ENCODE assay signal across 9 cellular contexts in the genomic region with DNA sequence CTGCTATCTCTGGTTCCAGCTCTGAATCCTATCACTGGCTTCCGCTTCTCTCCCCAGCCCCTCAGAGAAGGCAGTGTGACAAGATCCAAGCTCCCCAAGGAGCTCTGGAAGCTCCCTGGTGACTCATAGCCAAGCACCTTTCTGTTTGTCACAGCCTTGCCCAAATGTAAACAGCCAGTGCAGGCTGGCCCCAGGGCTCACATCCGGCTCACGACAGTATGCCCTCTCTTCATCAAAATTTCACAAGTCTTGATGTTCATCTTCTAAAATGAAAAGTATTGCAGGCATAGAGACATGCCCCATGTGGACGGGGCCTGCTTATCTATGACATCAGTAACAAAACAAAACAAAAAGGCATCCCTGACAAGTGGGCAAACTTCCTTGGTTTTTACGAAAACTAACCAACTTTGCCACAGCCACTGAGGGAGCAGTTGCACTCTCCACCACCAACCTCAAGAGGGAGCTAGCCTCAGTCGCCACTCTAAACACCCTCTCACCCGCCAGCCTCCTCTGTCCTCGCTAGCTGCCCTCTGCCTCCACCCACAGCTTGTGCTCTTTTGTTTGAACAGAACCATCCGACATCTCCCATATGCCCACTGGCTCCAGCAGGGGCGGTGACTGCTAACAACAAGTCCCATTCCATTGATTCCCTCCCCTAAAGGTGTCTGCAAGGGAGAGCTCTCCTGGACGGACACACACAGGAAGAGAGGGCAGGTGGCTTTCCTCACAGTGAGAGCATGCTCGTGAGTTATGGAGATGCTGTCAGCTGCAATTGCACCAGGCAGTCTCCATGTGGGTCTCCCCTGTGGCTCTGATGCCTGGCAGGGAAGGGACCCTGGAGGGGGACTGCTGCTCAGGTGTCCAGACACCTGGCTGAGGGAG.
DNase-seq lines count a peak whose midpoint lies in the region; ATAC-seq and TF ChIP-seq lines count a peak whose summit lies in the region.
"Had no signal": no experiment of that assay in that cellular context is flagged by ENCODE, and none has a peak within 500 bp of the region (broad histone marks: within the 10 kb centered on the region; RNA-seq: fewer than 3 reads in every experiment).

No MANE protein-coding gene starts in this region.

- H3K27me3 ChIP-seq in PC-3 (ENCODE audit: low read length), result no peaks in the 10 kb centered on the region
- no peaks in the 10 kb centered on the region for H3K27me3 ChIP-seq in thyroid gland

- H3K36me3 ChIP-seq in PC-3 (ENCODE audit: low read depth, low read length) (no peaks in the 10 kb centered on the region), thyroid gland (no peaks in the 10 kb centered on the region)

- TF ChIP-seq POLR2A in thyroid gland (IDR thresholded peaks at IDR 0.05), result no peak

- H3K4me3 ChIP-seq in PC-3 (ENCODE audit: low read length) (peak overlapping the region; percentile 61), fibroblast of villous mesenchyme (ENCODE audit: low read depth, low read length) (no peak overlapping the region), thyroid gland (replicated peaks in 1 of 3) (no peak overlapping the region)

- H3K79me2 ChIP-seq in PC-3 (ENCODE audit: low read length), result no peaks in the 10 kb centered on the region

- 88 to 93% methylated on average over 12 of the region's 12 CpGs for WGBS in thyroid gland, 2 donors

- CTCF ChIA-PET in PC-3 (lab: Charles Lee), result interaction anchor here (0.5 to 1.9 kb wide), 8 partner anchors 13 to 250 kb away, joined by 3 to 10 read pairs (median 6); no protein-coding TSS in a partner anchor

- H3K4me2 ChIP-seq in PC-3 (ENCODE audit: low read length), result peak overlapping the region; percentile 88

- POLR2A ChIA-PET in PC-3 (lab: Charles Lee; ENCODE audit: unreplicated experiment), result interaction anchor here (0.6 kb wide), 1 partner anchor 21 kb away, joined by 3 read pairs; no protein-coding TSS in a partner anchor

- H3K9ac ChIP-seq in PC-3 (ENCODE audit: low read length), result peak overlapping the region; percentile 84

- H3F3A ChIP-seq in PC-3 (ENCODE audit: low read length, unreplicated experiment), result peaks cover 6% of the 10 kb centered on the region

- peaks cover 40% of the 10 kb centered on the region for H3K4me1 ChIP-seq in PC-3 (ENCODE audit: insufficient read depth, low read length)
- H3K4me1 ChIP-seq in thyroid gland, result peaks cover 27 to 29% of the 10 kb centered on the region in 2 donors

- H2AFZ ChIP-seq in PC-3 (ENCODE audit: low read length), result peak overlapping the region; percentile 75

- no TSS peak for BruUV-seq in PC-3 (replicated peaks; lab: Mats Ljungman, UMichigan)

- peak; percentile 78 for TF ChIP-seq CTCF in PC-3 (conservative IDR thresholded peaks at IDR 0.05; ENCODE audit: low read depth, low read length)
- TF ChIP-seq CTCF in fibroblast of villous mesenchyme (IDR thresholded peaks at IDR 0.05; ENCODE audit: insufficient read depth, low read depth, low read length), result peak; percentile 32
- TF ChIP-seq CTCF in thyroid gland (IDR thresholded peaks at IDR 0.05), result peak in 1 of 6 experiments; percentile 11

- H3K9me2 ChIP-seq in PC-3 (replicated peaks; ENCODE audit: low read length), result no peaks in the 10 kb centered on the region

- H3K9me3 ChIP-seq in PC-3 (ENCODE audit: low read length), result no peaks in the 10 kb centered on the region
- no peaks in the 10 kb centered on the region for H3K9me3 ChIP-seq in thyroid gland

- intact Hi-C loops in PC-3 (cut with micrococcal nuclease), result loop anchor here (1.0 to 2.0 kb wide), 2 partner anchors 123 to 185 kb away; no protein-coding TSS in a partner anchor
- intact Hi-C loops in thyroid gland (cut with DNase I), result no loop called here

- peak overlapping the region; percentile 98 for H3K27ac ChIP-seq in PC-3 (ENCODE audit: low read length)
- peak overlapping the region; percentile 2 to 85 (median 77) for H3K27ac ChIP-seq in thyroid gland

- no peaks in the 10 kb centered on the region for H4K20me1 ChIP-seq in PC-3 (ENCODE audit: low read length)

- peak; percentile 16 for DNase-seq in NCI-H82 (lab: John Stamatoyannopoulos, UW)
- no peak for DNase-seq in NCI-H82 treated with DMSO at 0.1 percent for 48 hours (lab: John Stamatoyannopoulos, UW; ENCODE audit: unreplicated experiment)
- DNase-seq in PC-3, result peak; percentile 94
- DNase-seq in fibroblast of villous mesenchyme (ENCODE audit: low read depth), result peak; percentile 7
- DNase-seq in thyroid gland, result no peak
- DNase-seq in epidermal melanocyte (ENCODE audit: insufficient read length, low spot score), result no peak
- DNase-seq: AML-193 had no signal

- ATAC-seq in PC-3 (peak; percentile 77), GM21515 (IDR thresholded peaks at IDR 0.05; ENCODE audit: unreplicated experiment) (no peak), HG02798 (IDR thresholded peaks at IDR 0.05; ENCODE audit: poor library complexity, unreplicated experiment) (no peak)

Comparison
In these comparisons a context has a peak if more than half of its experiments do, and no peak if none do; other contexts are left out.
1. DNase-seq: peak in NCI-H82 (single experiment), PC-3 (single experiment) and fibroblast of villous mesenchyme (single experiment); none in NCI-H82 treated with DMSO at 0.1 percent for 48 hours (single experiment), thyroid gland (0 of 2) and epidermal melanocyte (single experiment).